1 cellular context compared by ENCODE assay signal in the genomic region with DNA sequence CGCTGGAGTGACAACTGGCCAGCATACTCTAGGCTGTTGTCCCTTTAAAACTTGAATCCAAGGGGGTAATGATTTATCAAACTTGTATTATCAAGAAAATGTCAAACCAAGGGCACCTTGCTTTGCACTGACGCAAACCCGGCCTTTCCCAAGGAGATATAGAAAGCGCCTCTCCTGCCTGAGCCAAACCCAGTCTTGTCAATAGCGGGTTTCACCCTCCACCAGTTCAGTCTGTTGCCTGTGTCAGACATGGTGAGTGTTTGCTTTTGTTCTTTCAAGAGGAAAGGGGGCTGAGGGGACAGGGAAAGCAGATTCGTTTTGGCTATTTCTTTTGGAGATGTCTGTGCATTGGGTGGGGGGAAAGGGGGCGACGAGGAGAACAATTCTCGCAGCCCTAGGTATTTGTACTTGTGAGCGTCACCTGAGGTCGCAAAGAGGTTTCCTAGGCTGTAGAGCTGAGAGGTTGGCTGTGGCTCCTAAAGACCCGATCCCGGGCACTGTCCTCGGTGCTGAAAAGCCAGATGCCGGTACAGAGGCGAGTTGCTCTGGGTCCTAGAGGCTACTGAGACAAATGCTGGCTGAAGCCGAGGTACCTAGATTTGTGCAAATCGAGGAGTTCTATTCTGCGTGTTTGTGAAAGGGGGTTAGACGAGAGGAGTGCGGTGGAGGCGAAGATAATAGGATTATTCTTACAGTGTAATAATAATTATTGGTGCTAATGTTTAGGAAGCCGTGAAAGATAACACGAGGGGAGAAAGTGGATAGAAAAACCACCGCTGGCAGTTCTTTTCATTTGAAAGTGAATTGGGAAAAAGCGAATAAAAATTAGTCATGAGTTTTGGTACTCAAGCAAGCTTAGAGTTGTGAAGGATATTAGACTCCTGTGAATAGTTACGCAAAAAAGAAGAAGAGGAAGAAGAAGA.
TF ChIP-seq lines count a peak whose summit lies in the region.

A gene (plus strand): TSS at position 185 of the 923 bp plus-strand sequence. CDS start 65 bp downstream, at position 250.

TF ChIP-seq in HepG2, 621 proteins besides CTCF, POLR2A, EP300 and RAD21 (continued from another document and continues in another):
- TF ChIP-seq, protein P1, sequence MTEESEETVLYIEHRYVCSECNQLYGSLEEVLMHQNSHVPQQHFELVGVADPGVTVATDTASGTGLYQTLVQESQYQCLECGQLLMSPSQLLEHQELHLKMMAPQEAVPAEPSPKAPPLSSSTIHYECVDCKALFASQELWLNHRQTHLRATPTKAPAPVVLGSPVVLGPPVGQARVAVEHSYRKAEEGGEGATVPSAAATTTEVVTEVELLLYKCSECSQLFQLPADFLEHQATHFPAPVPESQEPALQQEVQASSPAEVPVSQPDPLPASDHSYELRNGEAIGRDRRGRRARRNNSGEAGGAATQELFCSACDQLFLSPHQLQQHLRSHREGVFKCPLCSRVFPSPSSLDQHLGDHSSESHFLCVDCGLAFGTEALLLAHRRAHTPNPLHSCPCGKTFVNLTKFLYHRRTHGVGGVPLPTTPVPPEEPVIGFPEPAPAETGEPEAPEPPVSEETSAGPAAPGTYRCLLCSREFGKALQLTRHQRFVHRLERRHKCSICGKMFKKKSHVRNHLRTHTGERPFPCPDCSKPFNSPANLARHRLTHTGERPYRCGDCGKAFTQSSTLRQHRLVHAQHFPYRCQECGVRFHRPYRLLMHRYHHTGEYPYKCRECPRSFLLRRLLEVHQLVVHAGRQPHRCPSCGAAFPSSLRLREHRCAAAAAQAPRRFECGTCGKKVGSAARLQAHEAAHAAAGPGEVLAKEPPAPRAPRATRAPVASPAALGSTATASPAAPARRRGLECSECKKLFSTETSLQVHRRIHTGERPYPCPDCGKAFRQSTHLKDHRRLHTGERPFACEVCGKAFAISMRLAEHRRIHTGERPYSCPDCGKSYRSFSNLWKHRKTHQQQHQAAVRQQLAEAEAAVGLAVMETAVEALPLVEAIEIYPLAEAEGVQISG (CRISPR knock-in tag; IDR thresholded peaks at IDR 0.05) = 0 out of 2 replicates have a peak, but pooled peaks have one; percentile 35
- TF ChIP-seq NKX3-1 (CRISPR knock-in tag; IDR thresholded peaks at IDR 0.05) (0 out of 2 replicates have a peak, but pooled peaks have one; percentile 48), ZNF264 (CRISPR knock-in tag; IDR thresholded peaks at IDR 0.05) (0 out of 2 replicates have a peak, but pooled peaks have one; percentile 34), HOXA5 (CRISPR knock-in tag; IDR thresholded peaks at IDR 0.05) (0 out of 2 replicates have a peak, but pooled peaks have one; percentile 41), KDM2A (CRISPR knock-in tag; IDR thresholded peaks at IDR 0.05; ENCODE audit: borderline replicate concordance, low read depth) (peak; percentile 49; the same call in 1 of the 2 replicates), IKZF4 (CRISPR knock-in tag; IDR thresholded peaks at IDR 0.05; ENCODE audit: borderline replicate concordance, low read depth, not compliant biosample characterization) (no peak), REXO4 (CRISPR knock-in tag; IDR thresholded peaks at IDR 0.05; ENCODE audit: borderline replicate concordance) (no peak), ZNF263 (CRISPR knock-in tag; IDR thresholded peaks at IDR 0.05) (peak; percentile 39; the same call in 1 of the 2 replicates), ZNF430 (CRISPR knock-in tag; IDR thresholded peaks at IDR 0.05) (0 out of 2 replicates have a peak, but pooled peaks have one; percentile 34), HES4 (CRISPR knock-in tag; IDR thresholded peaks at IDR 0.05; ENCODE audit: borderline replicate concordance) (0 out of 2 replicates have a peak, but pooled peaks have one; percentile 44), ZNF331 (CRISPR knock-in tag; IDR thresholded peaks at IDR 0.05) (0 out of 2 replicates have a peak, but pooled peaks have one; percentile 29), HMG20A (CRISPR knock-in tag; IDR thresholded peaks at IDR 0.05; ENCODE audit: borderline replicate concordance) (no peak), ZNF841 (CRISPR knock-in tag; IDR thresholded peaks at IDR 0.05; ENCODE audit: borderline replicate concordance) (no peak), WIZ (CRISPR knock-in tag; IDR thresholded peaks at IDR 0.05) (peak; percentile 97), ERF (CRISPR knock-in tag; IDR thresholded peaks at IDR 0.05) (0 out of 2 replicates have a peak, but pooled peaks have one; percentile 31), SALL1 (CRISPR knock-in tag; IDR thresholded peaks at IDR 0.05) (peak; percentile 80), EHMT2 (IDR thresholded peaks at IDR 0.05; ENCODE audit: borderline replicate concordance, low read depth, low read length) (peak; percentile 94), SMAD9 (CRISPR knock-in tag; IDR thresholded peaks at IDR 0.05) (0 out of 2 replicates have a peak, but pooled peaks have one; percentile 66), XBP1 (CRISPR knock-in tag; IDR thresholded peaks at IDR 0.05) (0 out of 2 replicates have a peak, but pooled peaks have one; percentile 44), ZNF792 (CRISPR knock-in tag; IDR thresholded peaks at IDR 0.05) (no peak)
- TF ChIP-seq, protein P2, sequence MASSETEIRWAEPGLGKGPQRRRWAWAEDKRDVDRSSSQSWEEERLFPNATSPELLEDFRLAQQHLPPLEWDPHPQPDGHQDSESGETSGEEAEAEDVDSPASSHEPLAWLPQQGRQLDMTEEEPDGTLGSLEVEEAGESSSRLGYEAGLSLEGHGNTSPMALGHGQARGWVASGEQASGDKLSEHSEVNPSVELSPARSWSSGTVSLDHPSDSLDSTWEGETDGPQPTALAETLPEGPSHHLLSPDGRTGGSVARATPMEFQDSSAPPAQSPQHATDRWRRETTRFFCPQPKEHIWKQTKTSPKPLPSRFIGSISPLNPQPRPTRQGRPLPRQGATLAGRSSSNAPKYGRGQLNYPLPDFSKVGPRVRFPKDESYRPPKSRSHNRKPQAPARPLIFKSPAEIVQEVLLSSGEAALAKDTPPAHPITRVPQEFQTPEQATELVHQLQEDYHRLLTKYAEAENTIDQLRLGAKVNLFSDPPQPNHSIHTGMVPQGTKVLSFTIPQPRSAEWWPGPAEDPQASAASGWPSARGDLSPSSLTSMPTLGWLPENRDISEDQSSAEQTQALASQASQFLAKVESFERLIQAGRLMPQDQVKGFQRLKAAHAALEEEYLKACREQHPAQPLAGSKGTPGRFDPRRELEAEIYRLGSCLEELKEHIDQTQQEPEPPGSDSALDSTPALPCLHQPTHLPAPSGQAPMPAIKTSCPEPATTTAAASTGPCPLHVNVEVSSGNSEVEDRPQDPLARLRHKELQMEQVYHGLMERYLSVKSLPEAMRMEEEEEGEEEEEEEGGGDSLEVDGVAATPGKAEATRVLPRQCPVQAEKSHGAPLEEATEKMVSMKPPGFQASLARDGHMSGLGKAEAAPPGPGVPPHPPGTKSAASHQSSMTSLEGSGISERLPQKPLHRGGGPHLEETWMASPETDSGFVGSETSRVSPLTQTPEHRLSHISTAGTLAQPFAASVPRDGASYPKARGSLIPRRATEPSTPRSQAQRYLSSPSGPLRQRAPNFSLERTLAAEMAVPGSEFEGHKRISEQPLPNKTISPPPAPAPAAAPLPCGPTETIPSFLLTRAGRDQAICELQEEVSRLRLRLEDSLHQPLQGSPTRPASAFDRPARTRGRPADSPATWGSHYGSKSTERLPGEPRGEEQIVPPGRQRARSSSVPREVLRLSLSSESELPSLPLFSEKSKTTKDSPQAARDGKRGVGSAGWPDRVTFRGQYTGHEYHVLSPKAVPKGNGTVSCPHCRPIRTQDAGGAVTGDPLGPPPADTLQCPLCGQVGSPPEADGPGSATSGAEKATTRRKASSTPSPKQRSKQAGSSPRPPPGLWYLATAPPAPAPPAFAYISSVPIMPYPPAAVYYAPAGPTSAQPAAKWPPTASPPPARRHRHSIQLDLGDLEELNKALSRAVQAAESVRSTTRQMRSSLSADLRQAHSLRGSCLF (CRISPR knock-in tag; IDR thresholded peaks at IDR 0.05; ENCODE audit: borderline replicate concordance) = 0 out of 2 replicates have a peak, but pooled peaks have one; percentile 47
- TF ChIP-seq, protein P3, sequence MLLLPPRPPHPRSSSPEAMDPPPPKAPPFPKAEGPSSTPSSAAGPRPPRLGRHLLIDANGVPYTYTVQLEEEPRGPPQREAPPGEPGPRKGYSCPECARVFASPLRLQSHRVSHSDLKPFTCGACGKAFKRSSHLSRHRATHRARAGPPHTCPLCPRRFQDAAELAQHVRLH (CRISPR knock-in tag; IDR thresholded peaks at IDR 0.05; ENCODE audit: borderline replicate concordance, low read depth) = peak; percentile 68; the same call in 1 of the 2 replicates
- TF ChIP-seq, protein P4, sequence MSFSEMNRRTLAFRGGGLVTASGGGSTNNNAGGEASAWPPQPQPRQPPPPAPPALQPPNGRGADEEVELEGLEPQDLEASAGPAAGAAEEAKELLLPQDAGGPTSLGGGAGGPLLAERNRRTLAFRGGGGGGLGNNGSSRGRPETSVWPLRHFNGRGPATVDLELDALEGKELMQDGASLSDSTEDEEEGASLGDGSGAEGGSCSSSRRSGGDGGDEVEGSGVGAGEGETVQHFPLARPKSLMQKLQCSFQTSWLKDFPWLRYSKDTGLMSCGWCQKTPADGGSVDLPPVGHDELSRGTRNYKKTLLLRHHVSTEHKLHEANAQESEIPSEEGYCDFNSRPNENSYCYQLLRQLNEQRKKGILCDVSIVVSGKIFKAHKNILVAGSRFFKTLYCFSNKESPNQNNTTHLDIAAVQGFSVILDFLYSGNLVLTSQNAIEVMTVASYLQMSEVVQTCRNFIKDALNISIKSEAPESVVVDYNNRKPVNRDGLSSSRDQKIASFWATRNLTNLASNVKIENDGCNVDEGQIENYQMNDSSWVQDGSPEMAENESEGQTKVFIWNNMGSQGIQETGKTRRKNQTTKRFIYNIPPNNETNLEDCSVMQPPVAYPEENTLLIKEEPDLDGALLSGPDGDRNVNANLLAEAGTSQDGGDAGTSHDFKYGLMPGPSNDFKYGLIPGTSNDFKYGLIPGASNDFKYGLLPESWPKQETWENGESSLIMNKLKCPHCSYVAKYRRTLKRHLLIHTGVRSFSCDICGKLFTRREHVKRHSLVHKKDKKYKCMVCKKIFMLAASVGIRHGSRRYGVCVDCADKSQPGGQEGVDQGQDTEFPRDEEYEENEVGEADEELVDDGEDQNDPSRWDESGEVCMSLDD (CRISPR knock-in tag; IDR thresholded peaks at IDR 0.05; ENCODE audit: borderline replicate concordance) = no peak
- TF ChIP-seq, protein P5, sequence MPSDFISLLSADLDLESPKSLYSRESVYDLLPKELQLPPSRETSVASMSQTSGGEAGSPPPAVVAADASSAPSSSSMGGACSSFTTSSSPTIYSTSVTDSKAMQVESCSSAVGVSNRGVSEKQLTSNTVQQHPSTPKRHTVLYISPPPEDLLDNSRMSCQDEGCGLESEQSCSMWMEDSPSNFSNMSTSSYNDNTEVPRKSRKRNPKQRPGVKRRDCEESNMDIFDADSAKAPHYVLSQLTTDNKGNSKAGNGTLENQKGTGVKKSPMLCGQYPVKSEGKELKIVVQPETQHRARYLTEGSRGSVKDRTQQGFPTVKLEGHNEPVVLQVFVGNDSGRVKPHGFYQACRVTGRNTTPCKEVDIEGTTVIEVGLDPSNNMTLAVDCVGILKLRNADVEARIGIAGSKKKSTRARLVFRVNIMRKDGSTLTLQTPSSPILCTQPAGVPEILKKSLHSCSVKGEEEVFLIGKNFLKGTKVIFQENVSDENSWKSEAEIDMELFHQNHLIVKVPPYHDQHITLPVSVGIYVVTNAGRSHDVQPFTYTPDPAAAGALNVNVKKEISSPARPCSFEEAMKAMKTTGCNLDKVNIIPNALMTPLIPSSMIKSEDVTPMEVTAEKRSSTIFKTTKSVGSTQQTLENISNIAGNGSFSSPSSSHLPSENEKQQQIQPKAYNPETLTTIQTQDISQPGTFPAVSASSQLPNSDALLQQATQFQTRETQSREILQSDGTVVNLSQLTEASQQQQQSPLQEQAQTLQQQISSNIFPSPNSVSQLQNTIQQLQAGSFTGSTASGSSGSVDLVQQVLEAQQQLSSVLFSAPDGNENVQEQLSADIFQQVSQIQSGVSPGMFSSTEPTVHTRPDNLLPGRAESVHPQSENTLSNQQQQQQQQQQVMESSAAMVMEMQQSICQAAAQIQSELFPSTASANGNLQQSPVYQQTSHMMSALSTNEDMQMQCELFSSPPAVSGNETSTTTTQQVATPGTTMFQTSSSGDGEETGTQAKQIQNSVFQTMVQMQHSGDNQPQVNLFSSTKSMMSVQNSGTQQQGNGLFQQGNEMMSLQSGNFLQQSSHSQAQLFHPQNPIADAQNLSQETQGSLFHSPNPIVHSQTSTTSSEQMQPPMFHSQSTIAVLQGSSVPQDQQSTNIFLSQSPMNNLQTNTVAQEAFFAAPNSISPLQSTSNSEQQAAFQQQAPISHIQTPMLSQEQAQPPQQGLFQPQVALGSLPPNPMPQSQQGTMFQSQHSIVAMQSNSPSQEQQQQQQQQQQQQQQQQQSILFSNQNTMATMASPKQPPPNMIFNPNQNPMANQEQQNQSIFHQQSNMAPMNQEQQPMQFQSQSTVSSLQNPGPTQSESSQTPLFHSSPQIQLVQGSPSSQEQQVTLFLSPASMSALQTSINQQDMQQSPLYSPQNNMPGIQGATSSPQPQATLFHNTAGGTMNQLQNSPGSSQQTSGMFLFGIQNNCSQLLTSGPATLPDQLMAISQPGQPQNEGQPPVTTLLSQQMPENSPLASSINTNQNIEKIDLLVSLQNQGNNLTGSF (CRISPR knock-in tag; IDR thresholded peaks at IDR 0.05) = peak; percentile 85; the same call in 1 of the 2 replicates
- TF ChIP-seq, protein P6, sequence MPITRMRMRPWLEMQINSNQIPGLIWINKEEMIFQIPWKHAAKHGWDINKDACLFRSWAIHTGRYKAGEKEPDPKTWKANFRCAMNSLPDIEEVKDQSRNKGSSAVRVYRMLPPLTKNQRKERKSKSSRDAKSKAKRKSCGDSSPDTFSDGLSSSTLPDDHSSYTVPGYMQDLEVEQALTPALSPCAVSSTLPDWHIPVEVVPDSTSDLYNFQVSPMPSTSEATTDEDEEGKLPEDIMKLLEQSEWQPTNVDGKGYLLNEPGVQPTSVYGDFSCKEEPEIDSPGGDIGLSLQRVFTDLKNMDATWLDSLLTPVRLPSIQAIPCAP (CRISPR knock-in tag; IDR thresholded peaks at IDR 0.05; ENCODE audit: low read depth) = no peak
- TF ChIP-seq, protein P7, sequence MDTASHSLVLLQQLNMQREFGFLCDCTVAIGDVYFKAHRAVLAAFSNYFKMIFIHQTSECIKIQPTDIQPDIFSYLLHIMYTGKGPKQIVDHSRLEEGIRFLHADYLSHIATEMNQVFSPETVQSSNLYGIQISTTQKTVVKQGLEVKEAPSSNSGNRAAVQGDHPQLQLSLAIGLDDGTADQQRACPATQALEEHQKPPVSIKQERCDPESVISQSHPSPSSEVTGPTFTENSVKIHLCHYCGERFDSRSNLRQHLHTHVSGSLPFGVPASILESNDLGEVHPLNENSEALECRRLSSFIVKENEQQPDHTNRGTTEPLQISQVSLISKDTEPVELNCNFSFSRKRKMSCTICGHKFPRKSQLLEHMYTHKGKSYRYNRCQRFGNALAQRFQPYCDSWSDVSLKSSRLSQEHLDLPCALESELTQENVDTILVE (CRISPR knock-in tag; IDR thresholded peaks at IDR 0.05) = 0 out of 2 replicates have a peak, but pooled peaks have one; percentile 36
